In the genomic region with DNA sequence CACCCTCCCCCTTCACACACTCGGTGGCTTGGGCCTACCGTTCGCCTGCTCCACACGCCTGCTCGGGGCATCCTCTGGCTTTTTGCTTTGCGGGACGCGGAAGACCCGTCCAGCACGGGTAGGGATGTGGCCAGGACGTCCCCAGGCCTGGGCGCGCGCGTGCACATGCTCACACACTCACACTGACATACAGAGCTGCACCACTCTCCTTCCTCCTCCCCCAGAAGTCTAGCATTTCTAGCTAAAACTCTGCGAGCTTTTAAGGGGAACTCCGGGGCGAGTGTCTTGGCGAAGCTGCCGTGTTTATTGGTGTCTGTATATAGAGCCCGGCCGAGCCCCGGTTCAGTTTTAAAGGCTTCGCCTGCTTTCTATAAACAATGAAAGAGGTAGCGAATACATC, we compare ENCODE assay signal across 1 cellular context.
TF ChIP-seq lines count a peak whose summit lies in the region.

No MANE protein-coding gene starts in this region.

TF ChIP-seq in HepG2, 621 proteins besides CTCF, POLR2A, EP300 and RAD21:
- TF ChIP-seq, protein P1, sequence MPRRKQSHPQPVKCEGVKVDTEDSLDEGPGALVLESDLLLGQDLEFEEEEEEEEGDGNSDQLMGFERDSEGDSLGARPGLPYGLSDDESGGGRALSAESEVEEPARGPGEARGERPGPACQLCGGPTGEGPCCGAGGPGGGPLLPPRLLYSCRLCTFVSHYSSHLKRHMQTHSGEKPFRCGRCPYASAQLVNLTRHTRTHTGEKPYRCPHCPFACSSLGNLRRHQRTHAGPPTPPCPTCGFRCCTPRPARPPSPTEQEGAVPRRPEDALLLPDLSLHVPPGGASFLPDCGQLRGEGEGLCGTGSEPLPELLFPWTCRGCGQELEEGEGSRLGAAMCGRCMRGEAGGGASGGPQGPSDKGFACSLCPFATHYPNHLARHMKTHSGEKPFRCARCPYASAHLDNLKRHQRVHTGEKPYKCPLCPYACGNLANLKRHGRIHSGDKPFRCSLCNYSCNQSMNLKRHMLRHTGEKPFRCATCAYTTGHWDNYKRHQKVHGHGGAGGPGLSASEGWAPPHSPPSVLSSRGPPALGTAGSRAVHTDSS (CRISPR knock-in tag; conservative IDR thresholded peaks at IDR 0.05), result no peak
- TF ChIP-seq AGO2 (optimal IDR thresholded peaks at IDR 0.05; ENCODE audit: low read depth, low read length) (no peak), TAF1 (CRISPR knock-in tag; IDR thresholded peaks at IDR 0.05) (no peak), ZNF772 (CRISPR knock-in tag; IDR thresholded peaks at IDR 0.05) (no peak), ZNF703 (CRISPR knock-in tag; IDR thresholded peaks at IDR 0.05; ENCODE audit: borderline replicate concordance) (no peak), SNAPC2 (CRISPR knock-in tag; IDR thresholded peaks at IDR 0.05) (no peak), MYNN (CRISPR knock-in tag; IDR thresholded peaks at IDR 0.05; ENCODE audit: low read depth) (no peak), NFRKB (IDR thresholded peaks at IDR 0.05) (no peak), ZNF296 (CRISPR knock-in tag; conservative IDR thresholded peaks at IDR 0.05) (no peak), GLI4 (CRISPR knock-in tag; IDR thresholded peaks at IDR 0.05; ENCODE audit: borderline replicate concordance) (no peak), ADNP (CRISPR knock-in tag; IDR thresholded peaks at IDR 0.05) (no peak), ZNF282 (IDR thresholded peaks at IDR 0.05; ENCODE audit: partially characterized antibody) (no peak)
- TF ChIP-seq, protein P2, sequence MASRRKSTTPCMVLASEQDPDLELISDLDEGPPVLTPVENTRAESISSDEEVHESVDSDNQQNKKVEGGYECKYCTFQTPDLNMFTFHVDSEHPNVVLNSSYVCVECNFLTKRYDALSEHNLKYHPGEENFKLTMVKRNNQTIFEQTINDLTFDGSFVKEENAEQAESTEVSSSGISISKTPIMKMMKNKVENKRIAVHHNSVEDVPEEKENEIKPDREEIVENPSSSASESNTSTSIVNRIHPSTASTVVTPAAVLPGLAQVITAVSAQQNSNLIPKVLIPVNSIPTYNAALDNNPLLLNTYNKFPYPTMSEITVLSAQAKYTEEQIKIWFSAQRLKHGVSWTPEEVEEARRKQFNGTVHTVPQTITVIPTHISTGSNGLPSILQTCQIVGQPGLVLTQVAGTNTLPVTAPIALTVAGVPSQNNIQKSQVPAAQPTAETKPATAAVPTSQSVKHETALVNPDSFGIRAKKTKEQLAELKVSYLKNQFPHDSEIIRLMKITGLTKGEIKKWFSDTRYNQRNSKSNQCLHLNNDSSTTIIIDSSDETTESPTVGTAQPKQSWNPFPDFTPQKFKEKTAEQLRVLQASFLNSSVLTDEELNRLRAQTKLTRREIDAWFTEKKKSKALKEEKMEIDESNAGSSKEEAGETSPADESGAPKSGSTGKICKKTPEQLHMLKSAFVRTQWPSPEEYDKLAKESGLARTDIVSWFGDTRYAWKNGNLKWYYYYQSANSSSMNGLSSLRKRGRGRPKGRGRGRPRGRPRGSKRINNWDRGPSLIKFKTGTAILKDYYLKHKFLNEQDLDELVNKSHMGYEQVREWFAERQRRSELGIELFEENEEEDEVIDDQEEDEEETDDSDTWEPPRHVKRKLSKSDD (CRISPR knock-in tag; IDR thresholded peaks at IDR 0.05; ENCODE audit: low read depth), result no peak
TF ChIP-seq in HepG2: peak in this region for 0.
